Comparison of ENCODE assay signal across 13 cellular contexts in genomic region chr1:47809301-47810084, GRCh38.
DNase-seq lines count a peak whose midpoint lies in the region; ATAC-seq and TF ChIP-seq lines count a peak whose summit lies in the region.
"Had no signal": no experiment of that assay in that cellular context is flagged by ENCODE, and none has a peak within 500 bp of the region (broad histone marks: within the 10 kb centered on the region; RNA-seq: fewer than 3 reads in every experiment).

No MANE protein-coding gene starts in this region.

- H3K4me3 ChIP-seq in PC-9 (no peak overlapping the region), transverse colon (no peak overlapping the region)

- peaks cover 2% of the 10 kb centered on the region for H3K27me3 Mint-ChIP-seq in chondrocyte (ENCODE audit: low read depth)

- in situ Hi-C loops in transverse colon (cut with MboI; ENCODE audit: low pct_ligation_motif_present in 1 of 4, low pct_unique_long_range_greater_than_20kb in 1 of 4, low sequenced_read_pairs in 3 of 4), result no loop called here

- H3K9me3 ChIP-seq in PC-9 (ENCODE audit: insufficient read depth, low read depth) (no peaks in the 10 kb centered on the region), transverse colon (no peaks in the 10 kb centered on the region)

- H3K27ac Mint-ChIP-seq in chondrocyte (ENCODE audit: unreplicated experiment), result no peak overlapping the region
- H3K27ac Mint-ChIP-seq: CD14-positive monocyte; naive thymus-derived CD4-positive, alpha-beta T cell had no signal

- 18 to 37% methylated on average over 1 to 8 of the region's 8 CpGs for whole genome bisulfite sequencing in transverse colon (ENCODE audit: low coverage in 1 of 2), 2 donors

- H3K9me3 Mint-ChIP-seq in chondrocyte (ENCODE audit: low read depth), result no peaks in the 10 kb centered on the region
- H3K9me3 Mint-ChIP-seq: CD14-positive monocyte; naive thymus-derived CD4-positive, alpha-beta T cell had no signal

- no peak for TF ChIP-seq EP300 in transverse colon (IDR thresholded peaks at IDR 0.05; ENCODE audit: low read depth)

- no peaks in the 10 kb centered on the region for H4K20me1 ChIP-seq in PC-9 (ENCODE audit: insufficient read depth)

- no TSS peak for BruUV-seq in PC-9 (replicated peaks; lab: Mats Ljungman, UMichigan)

- H3K4me1 ChIP-seq in PC-9 (replicated peaks; ENCODE audit: insufficient read depth), result peaks cover 23% of the 10 kb centered on the region; the same call in 1 of the 2 replicates
- no peaks in the 10 kb centered on the region for H3K4me1 ChIP-seq in foreskin keratinocyte
- peaks cover 0 to 17% (median 7%) of the 10 kb centered on the region in 4 donors for H3K4me1 ChIP-seq in transverse colon

- peaks cover 6% of the 10 kb centered on the region; the same call in 1 of the 2 replicates for H3F3A ChIP-seq in PC-9 (ENCODE audit: insufficient read depth, low read depth)

- intact Hi-C loops in PC-9 (cut with micrococcal nuclease; ENCODE audit: unreplicated experiment) (no loop called here), transverse colon (cut with DNase I; ENCODE audit: low total_unique reads) (no loop called here)

- peaks cover 30% of the 10 kb centered on the region for H3K4me1 Mint-ChIP-seq in chondrocyte (ENCODE audit: low read depth)
- H3K4me1 Mint-ChIP-seq: CD14-positive monocyte; naive thymus-derived CD4-positive, alpha-beta T cell had no signal

- H3K27me3 ChIP-seq in PC-9 (ENCODE audit: insufficient read depth, low read depth) (no peaks in the 10 kb centered on the region), foreskin keratinocyte (peaks cover 8% of the 10 kb centered on the region), transverse colon (no peaks in the 10 kb centered on the region)

- TF ChIP-seq CTCF in PC-9 (conservative IDR thresholded peaks at IDR 0.05) (no peak), foreskin keratinocyte (conservative IDR thresholded peaks at IDR 0.05) (no peak), transverse colon (IDR thresholded peaks at IDR 0.05) (no peak), chondrocyte (IDR thresholded peaks at IDR 0.05) (no peak)

- H3K36me3 ChIP-seq in PC-9 (ENCODE audit: low read depth) (no peaks in the 10 kb centered on the region), transverse colon (no peaks in the 10 kb centered on the region)

- TF ChIP-seq POLR2A in transverse colon (IDR thresholded peaks at IDR 0.05), result no peak

- H3K79me2 ChIP-seq in PC-9 (ENCODE audit: low read depth), result no peaks in the 10 kb centered on the region

- no peaks in the 10 kb centered on the region for H3K36me3 Mint-ChIP-seq in chondrocyte (ENCODE audit: low read depth)
- H3K36me3 Mint-ChIP-seq: CD14-positive monocyte; naive thymus-derived CD4-positive, alpha-beta T cell had no signal

- CTCF ChIA-PET in PC-9 (lab: Charles Lee), result no interaction called here

- peak; percentile 4 for ATAC-seq in foreskin keratinocyte
- ATAC-seq: naive thymus-derived CD4-positive, alpha-beta T cell had no signal

- POLR2A ChIA-PET in PC-9 (lab: Charles Lee; ENCODE audit: unreplicated experiment), result no interaction called here

- peak overlapping the region; percentile 48 for H3K4me2 ChIP-seq in PC-9

- peak; percentile 30 for DNase-seq in M059J (ENCODE audit: low read depth)
- DNase-seq in PC-9, result peak in 1 of 2 experiments; percentile 68
- DNase-seq in foreskin keratinocyte, result peak in 1 of 2 donors; percentile 29
- no peak for DNase-seq in transverse colon
- no peak for DNase-seq in COLO829 (ENCODE audit: low spot score)
- DNase-seq in chondrocyte (ENCODE audit: low spot score), result no peak
- no peak for DNase-seq in NCI-H187 treated with DMSO at 0.1 percent for 48 hours (lab: John Stamatoyannopoulos, UW)
- DNase-seq: activated CD8-positive, alpha-beta memory T cell treated with anti-CD3 and anti-CD28 coated beads for 24 hours; activated naive CD4-positive, alpha-beta T cell; naive thymus-derived CD4-positive, alpha-beta T cell; substantia nigra had no signal

- H3K27ac ChIP-seq in PC-9 (no peak overlapping the region), foreskin keratinocyte (no peak overlapping the region), transverse colon (peak overlapping the region; percentile 1 to 56 (median 46))
- H3K27ac ChIP-seq: RWPE1 had no signal

- H2AFZ ChIP-seq in PC-9, result no peak overlapping the region; the same call in 1 of the 2 replicates

- H3K4me3 Mint-ChIP-seq in chondrocyte (ENCODE audit: unreplicated experiment), result no peak overlapping the region
- H3K4me3 Mint-ChIP-seq: CD14-positive monocyte; naive thymus-derived CD4-positive, alpha-beta T cell had no signal

- H3K9me2 ChIP-seq in PC-9 (ENCODE audit: insufficient read depth), result no peaks in the 10 kb centered on the region

Comparison
In these comparisons a context has a peak if more than half of its experiments do, and no peak if none do; other contexts are left out.
1. H3K27ac ChIP-seq: peak in transverse colon (4 of 4); none in PC-9 (single experiment) and foreskin keratinocyte (single experiment).